24 cellular contexts compared by ENCODE assay signal in the genomic region with DNA sequence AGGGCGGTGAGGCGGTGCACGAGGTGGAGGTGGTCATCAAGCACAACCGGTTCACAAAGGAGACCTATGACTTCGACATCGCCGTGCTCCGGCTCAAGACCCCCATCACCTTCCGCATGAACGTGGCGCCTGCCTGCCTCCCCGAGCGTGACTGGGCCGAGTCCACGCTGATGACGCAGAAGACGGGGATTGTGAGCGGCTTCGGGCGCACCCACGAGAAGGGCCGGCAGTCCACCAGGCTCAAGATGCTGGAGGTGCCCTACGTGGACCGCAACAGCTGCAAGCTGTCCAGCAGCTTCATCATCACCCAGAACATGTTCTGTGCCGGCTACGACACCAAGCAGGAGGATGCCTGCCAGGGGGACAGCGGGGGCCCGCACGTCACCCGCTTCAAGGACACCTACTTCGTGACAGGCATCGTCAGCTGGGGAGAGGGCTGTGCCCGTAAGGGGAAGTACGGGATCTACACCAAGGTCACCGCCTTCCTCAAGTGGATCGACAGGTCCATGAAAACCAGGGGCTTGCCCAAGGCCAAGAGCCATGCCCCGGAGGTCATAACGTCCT. TPM values are rescaled to one million over a fixed set of nuclear protein-coding genes. Genes with fewer than 3 reads are reported as not detected.
A peak's percentile ranks its signal among the peaks of the same experiment; 100 is the strongest.
DNase-seq lines count a peak whose midpoint lies in the region; ATAC-seq, FAIRE-seq and TF ChIP-seq lines count a peak whose summit lies in the region.
"Had no signal": no experiment of that assay in that cellular context is flagged by ENCODE, and none has a peak within 500 bp of the region (broad histone marks: within the 10 kb centered on the region; RNA-seq: fewer than 3 reads in every experiment).

No MANE protein-coding gene starts in this region.

- no peak overlapping the region for H3K9ac ChIP-seq in HepG2 (ENCODE audit: insufficient read depth, low read depth, low read length)
- H3K9ac ChIP-seq: BLaER1 treated with 17β-estradiol and CSF1 and Interleukin-3, amounts not matched to agents 10 nM and 100 nM; GM23248; KMS-11 had no signal

- TF ChIP-seq POLR2A in HepG2 (IDR thresholded peaks at IDR 0.05; ENCODE audit: insufficient read depth in 1 of 2, low read depth in 2 of 2, low read length in 2 of 2) (no peak), uterus (IDR thresholded peaks at IDR 0.05) (no peak)

- no peak overlapping the region for H3K27ac Mint-ChIP-seq in activated T-cell treated with anti-CD3 and anti-CD28 coated beads, Interleukin-2, amount 50 U/mL, for 24 hours
- no peak overlapping the region for H3K27ac Mint-ChIP-seq in activated CD8-positive, alpha-beta memory T cell treated with anti-CD3 and anti-CD28 coated beads, Interleukin-2, amount 10 ng/mL, durations not matched to agents 7 days and 5 days
- H3K27ac Mint-ChIP-seq: CD8-positive, alpha-beta memory T cell had no signal

- CTCF ChIA-PET in activated CD8-positive, alpha-beta memory T cell treated with anti-CD3 and anti-CD28 coated beads, Interleukin-2, amount 10 ng/mL, durations not matched to agents 7 days and 5 days (lab: Charles Lee), result no interaction called here
- CTCF ChIA-PET in HepG2 (lab: Yijun Ruan, JAX; ENCODE audit: low intra/inter-chr PET ratio, low total read pairs), result no interaction called here

- BruUV-seq in HepG2 (replicated peaks; lab: Mats Ljungman, UMichigan), result TSS peak; percentile 68

- peak; percentile 24 for DNase-seq in activated T-cell treated with anti-CD3 and anti-CD28 coated beads, Interleukin-2, amount 50 U/mL, for 24 hours
- DNase-seq in activated T-cell treated with anti-CD3 and anti-CD28 coated beads for 4 hours (no peak), HepG2 (ENCODE audit: low spot score) (no peak), posterior vena cava (ENCODE audit: low spot score) (peak; percentile 75), uterus (no peak), NCI-H146 treated with DMSO at 0.1 percent for 48 hours (lab: John Stamatoyannopoulos, UW; ENCODE audit: unreplicated experiment) (no peak)
- peak; percentile 33 for DNase-seq in activated CD8-positive, alpha-beta memory T cell treated with anti-CD3 and anti-CD28 coated beads, Interleukin-2, amount 10 ng/mL, durations not matched to agents 7 days and 5 days
- DNase-seq: CD8-positive, alpha-beta memory T cell; GDM1; GM23248; NCI-H1048; NCI-H1436 treated with DMSO at 0.1 percent for 48 hours; NCI-H2081; NCI-H748 treated with DMSO at 0.1 percent for 48 hours; OCI-M1 had no signal

- no peak overlapping the region for H3K4me3 Mint-ChIP-seq in activated T-cell treated with anti-CD3 and anti-CD28 coated beads, Interleukin-2, amount 50 U/mL, for 24 hours
- no peak overlapping the region for H3K4me3 Mint-ChIP-seq in activated CD8-positive, alpha-beta memory T cell treated with anti-CD3 and anti-CD28 coated beads, Interleukin-2, amount 10 ng/mL, durations not matched to agents 7 days and 5 days
- H3K4me3 Mint-ChIP-seq: CD8-positive, alpha-beta memory T cell had no signal

- intact Hi-C loops in HepG2 (cut with micrococcal nuclease; ENCODE audit: unreplicated experiment) (loop anchor here (5.0 kb wide), 1 partner anchor 457 kb away; the partner anchor contains the start of gene ATP11A), posterior vena cava (cut with DNase I) (no loop called here), uterus (cut with DNase I; ENCODE audit: low total_unique reads) (no loop called here)

- no peak for TF ChIP-seq RAD21 in HepG2 (CRISPR knock-in tag; IDR thresholded peaks at IDR 0.05)

- H3K36me3 ChIP-seq in HepG2 (replicated peaks in 1 of 2; ENCODE audit: control insufficient read depth in 1 of 2, insufficient read depth in 2 of 2, low read length in 2 of 2) (peaks cover 8 to 25% of the 10 kb centered on the region in 2 experiments; a peak in 3 of 5 replicates), uterus (no peaks in the 10 kb centered on the region)
- H3K36me3 ChIP-seq: BLaER1 treated with 17β-estradiol and CSF1 and Interleukin-3, amounts not matched to agents 10 nM and 100 nM had no signal

- peaks cover 14% of the 10 kb centered on the region for H3K27me3 Mint-ChIP-seq in activated T-cell treated with anti-CD3 and anti-CD28 coated beads, Interleukin-2, amount 50 U/mL, for 24 hours
- peaks cover 20% of the 10 kb centered on the region for H3K27me3 Mint-ChIP-seq in activated CD8-positive, alpha-beta memory T cell treated with anti-CD3 and anti-CD28 coated beads, Interleukin-2, amount 10 ng/mL, durations not matched to agents 7 days and 5 days

- TF ChIP-seq EP300 in HepG2 (IDR thresholded peaks at IDR 0.05; ENCODE audit: low read depth in 2 of 2, low read length in 2 of 2), result no peak
- no peak for TF ChIP-seq EP300 in HepG2 (CRISPR knock-in tag; IDR thresholded peaks at IDR 0.05; ENCODE audit: borderline replicate concordance)

- H2AFZ ChIP-seq in HepG2 (ENCODE audit: low read length), result no peak overlapping the region
- H2AFZ ChIP-seq: GM23248 had no signal

- H3K4me2 ChIP-seq in HepG2 (ENCODE audit: low read depth, low read length), result no peak overlapping the region
- H3K4me2 ChIP-seq: BLaER1 treated with 17β-estradiol and CSF1 and Interleukin-3, amounts not matched to agents 10 nM and 100 nM; KMS-11 had no signal

- H3K27ac ChIP-seq in HepG2 (ENCODE audit: extremely low read length, insufficient read depth, low read length) (peak overlapping the region; percentile 92), uterus (no peak overlapping the region)
- H3K27ac ChIP-seq: BLaER1 treated with 17β-estradiol and CSF1 and Interleukin-3, amounts not matched to agents 10 nM and 100 nM; GM23248; KMS-11 had no signal

- no peak for ATAC-seq in activated CD8-positive, alpha-beta memory T cell treated with anti-CD3 and anti-CD28 coated beads, Interleukin-2, amount 10 ng/mL, durations not matched to agents 7 days and 5 days
- ATAC-seq in HepG2, result no peak
- no peak for ATAC-seq in HG02571 (IDR thresholded peaks at IDR 0.05; ENCODE audit: unreplicated experiment)

- TF ChIP-seq CTCF in HepG2 (CRISPR knock-in tag; IDR thresholded peaks at IDR 0.05), result no peak
- TF ChIP-seq CTCF in uterus (IDR thresholded peaks at IDR 0.05), result no peak

- no peaks in the 10 kb centered on the region for H3K27me3 ChIP-seq in HepG2 (ENCODE audit: control insufficient read depth in 1 of 2, insufficient read depth in 2 of 2, low read length in 2 of 2)
- H3K27me3 ChIP-seq in uterus, result no peaks in the 10 kb centered on the region

- H3K4me1 ChIP-seq in HepG2 (ENCODE audit: insufficient read depth, low read length) (peaks cover 49% of the 10 kb centered on the region), uterus (peaks cover 0 to 5% of the 10 kb centered on the region in 2 donors)

- 94% methylated on average over 34 of the region's 38 CpGs for WGBS in HepG2 (ENCODE audit: low lambda C conversion rate)

- H3K4me3 ChIP-seq in HepG2 (replicated peaks in 1 of 3; ENCODE audit: insufficient read depth in 1 of 3, low read depth in 2 of 3, low read length in 3 of 3), result no peak overlapping the region
- no peak overlapping the region for H3K4me3 ChIP-seq in uterus
- H3K4me3 ChIP-seq: BLaER1 treated with 17β-estradiol and CSF1 and Interleukin-3, amounts not matched to agents 10 nM and 100 nM; GM23248 had no signal

- H3K9me3 Mint-ChIP-seq in activated T-cell treated with anti-CD3 and anti-CD28 coated beads, Interleukin-2, amount 50 U/mL, for 24 hours, result no peaks in the 10 kb centered on the region
- no peaks in the 10 kb centered on the region for H3K9me3 Mint-ChIP-seq in activated CD8-positive, alpha-beta memory T cell treated with anti-CD3 and anti-CD28 coated beads, Interleukin-2, amount 10 ng/mL, durations not matched to agents 7 days and 5 days (ENCODE audit: low read depth)

- no peaks in the 10 kb centered on the region for H3K36me3 Mint-ChIP-seq in activated T-cell treated with anti-CD3 and anti-CD28 coated beads, Interleukin-2, amount 50 U/mL, for 24 hours (ENCODE audit: low read depth)
- peaks cover 3% of the 10 kb centered on the region for H3K36me3 Mint-ChIP-seq in activated CD8-positive, alpha-beta memory T cell treated with anti-CD3 and anti-CD28 coated beads, Interleukin-2, amount 10 ng/mL, durations not matched to agents 7 days and 5 days
- H3K36me3 Mint-ChIP-seq: CD8-positive, alpha-beta memory T cell had no signal

- peaks cover 32% of the 10 kb centered on the region for H3K79me2 ChIP-seq in HepG2 (ENCODE audit: insufficient read depth, low read length)

- POLR2A ChIA-PET in HepG2 (lab: Yijun Ruan, JAX), result interaction anchor here (1.3 to 3.7 kb wide), 3 partner anchors 16 to 35 kb away, joined by 3 to 33 read pairs (median 8); partner anchors contain the start of gene F10

- H3K9me3 ChIP-seq in HepG2 (ENCODE audit: low read length) (no peaks in the 10 kb centered on the region), uterus (no peaks in the 10 kb centered on the region)

- in situ Hi-C loops in HepG2 (cut with HindIII; ENCODE audit: extremely low pct_ligation_motif_present, low pct_unique_long_range_greater_than_20kb), result no loop called here

- no peak for FAIRE-seq in HepG2 (lab: Jason Lieb, UNC)
- FAIRE-seq: A204.1, GM12891, GM18507 had no signal

- no peaks in the 10 kb centered on the region for H4K20me1 ChIP-seq in HepG2 (ENCODE audit: insufficient read depth, low read length)
- H4K20me1 ChIP-seq: BLaER1 treated with 17β-estradiol and CSF1 and Interleukin-3, amounts not matched to agents 10 nM and 100 nM had no signal

- peaks cover 31% of the 10 kb centered on the region for H3K4me1 Mint-ChIP-seq in activated T-cell treated with anti-CD3 and anti-CD28 coated beads, Interleukin-2, amount 50 U/mL, for 24 hours (ENCODE audit: low read depth)
- H3K4me1 Mint-ChIP-seq in activated CD8-positive, alpha-beta memory T cell treated with anti-CD3 and anti-CD28 coated beads, Interleukin-2, amount 10 ng/mL, durations not matched to agents 7 days and 5 days, result peaks cover 13% of the 10 kb centered on the region

RNA-seq across cellular contexts. Expression of gene PROZ, which starts 9.4 kb away (rescaled TPM):
- total RNA-seq in activated CD8-positive, alpha-beta memory T cell treated with anti-CD3 and anti-CD28 coated beads, Interleukin-2, amount 10 ng/mL, durations not matched to agents 7 days and 5 days, result not detected
- 2.1 and 5.6 TPM in 2 replicates for total RNA-seq in HepG2 (2016; rRNA removed; fragmentation: Illumina TruSeq; extraction: Trizol)
- 0.20 and 0.35 TPM in 2 replicates for total RNA-seq in HepG2 (2016; cell fraction: cytosol; rRNA removed; fragmentation: Illumina TruSeq; extraction: Trizol; ENCODE audit: low read depth)
- 1.9 and 5.3 TPM in 2 replicates for total RNA-seq in HepG2 (2016; cell fraction: insoluble cytoplasmic fraction; rRNA removed; fragmentation: Illumina TruSeq; extraction: Trizol)
- total RNA-seq in HepG2 (2016; cell fraction: membrane; rRNA removed; fragmentation: Illumina TruSeq; extraction: Trizol), result 0.62 and 0.93 TPM in 2 replicates
- total RNA-seq in HepG2 (2016; cell fraction: nucleus; rRNA removed; fragmentation: Illumina TruSeq; extraction: Trizol), result 3.0 and 4.0 TPM in 2 replicates
- polyA plus RNA-seq in HepG2 (2011; rRNA removed), result 22.5 and 26.1 TPM in 2 replicates
- 14.4 and 16.0 TPM in 2 replicates for polyA plus RNA-seq in HepG2 (2011; cell fraction: cytosol; rRNA removed)
- 45.5 and 49.7 TPM in 2 replicates for polyA plus RNA-seq in HepG2 (2011; cell fraction: nucleus; rRNA removed)
- polyA plus RNA-seq in HepG2 (2012), result 12.7 and 14.1 TPM in 2 replicates
- 0.23 and 0.67 TPM in 2 replicates for polyA plus RNA-seq in HepG2 (2016; cell fraction: cytosol; fragmentation: Illumina TruSeq; extraction: Trizol; ENCODE audit: low read depth)
- polyA plus RNA-seq in HepG2 (2016; cell fraction: insoluble cytoplasmic fraction; fragmentation: Illumina TruSeq; extraction: Trizol; ENCODE audit: low read depth), result 1.6 and 2.1 TPM in 2 replicates
- 0.70 and 0.93 TPM in 2 replicates for polyA plus RNA-seq in HepG2 (2016; cell fraction: membrane; fragmentation: Illumina TruSeq; extraction: Trizol; ENCODE audit: low read depth)
- 10.7 and 11.6 TPM in 2 replicates for polyA plus RNA-seq in HepG2 (2016; cell fraction: nucleus; fragmentation: Illumina TruSeq; extraction: Trizol; ENCODE audit: insufficient read depth, low read depth)
- 5.4 TPM in 1 of 2 replicates, not detected in the other for polyA minus RNA-seq in HepG2 (2011; rRNA and poly(A)+ RNA removed; ENCODE audit: low replicate concordance)
- polyA minus RNA-seq in HepG2 (2011; cell fraction: cytosol; rRNA and poly(A)+ RNA removed), result 4.9 and 8.4 TPM in 2 replicates
- 3.1 and 4.4 TPM in 2 replicates for polyA minus RNA-seq in HepG2 (2011; cell fraction: nucleus; rRNA and poly(A)+ RNA removed)
- not detected for total RNA-seq in posterior vena cava
- not detected for total RNA-seq in uterus
- total RNA-seq: CD8-positive, alpha-beta memory T cell; GM23248; MCF 10A; NCI-H460; RPMI7951 had no signal
- polyA plus RNA-seq: CD8-positive, alpha-beta memory T cell; GM23248 had no signal

RNA-seq across cellular contexts. Expression of gene F10, which starts 26.4 kb away (rescaled TPM):
- not detected for total RNA-seq in activated CD8-positive, alpha-beta memory T cell treated with anti-CD3 and anti-CD28 coated beads, Interleukin-2, amount 10 ng/mL, durations not matched to agents 7 days and 5 days
- total RNA-seq in HepG2 (2016; rRNA removed; fragmentation: Illumina TruSeq; extraction: Trizol) (19.9 and 58.4 TPM in 2 replicates), posterior vena cava (10 to 100 TPM; 19.8 to 48.4 TPM), uterus (10 to 100 TPM in 2 of 4 donors, 1 to 10 TPM in 2; 6.8 to 56.8 (median 12.1) TPM)
- 11.2 and 12.3 TPM in 2 replicates for total RNA-seq in HepG2 (2016; cell fraction: cytosol; rRNA removed; fragmentation: Illumina TruSeq; extraction: Trizol; ENCODE audit: low read depth)
- total RNA-seq in HepG2 (2016; cell fraction: insoluble cytoplasmic fraction; rRNA removed; fragmentation: Illumina TruSeq; extraction: Trizol), result 18.9 and 61.6 TPM in 2 replicates
- 12.7 and 13.1 TPM in 2 replicates for total RNA-seq in HepG2 (2016; cell fraction: membrane; rRNA removed; fragmentation: Illumina TruSeq; extraction: Trizol)
- total RNA-seq in HepG2 (2016; cell fraction: nucleus; rRNA removed; fragmentation: Illumina TruSeq; extraction: Trizol), result 43.8 and 53.5 TPM in 2 replicates
- 237 and 317 TPM in 2 replicates for polyA plus RNA-seq in HepG2 (2011; rRNA removed)
- 277 and 280 TPM in 2 replicates for polyA plus RNA-seq in HepG2 (2011; cell fraction: cytosol; rRNA removed)
- polyA plus RNA-seq in HepG2 (2011; cell fraction: nucleus; rRNA removed), result 231 and 240 TPM in 2 replicates
- 150 and 219 TPM in 2 replicates for polyA plus RNA-seq in HepG2 (2012)
- 11.6 and 13.0 TPM in 2 replicates for polyA plus RNA-seq in HepG2 (2016; cell fraction: cytosol; fragmentation: Illumina TruSeq; extraction: Trizol; ENCODE audit: low read depth)
- 18.4 and 19.4 TPM in 2 replicates for polyA plus RNA-seq in HepG2 (2016; cell fraction: insoluble cytoplasmic fraction; fragmentation: Illumina TruSeq; extraction: Trizol; ENCODE audit: low read depth)
- polyA plus RNA-seq in HepG2 (2016; cell fraction: membrane; fragmentation: Illumina TruSeq; extraction: Trizol; ENCODE audit: low read depth), result 10.3 and 10.6 TPM in 2 replicates
- polyA plus RNA-seq in HepG2 (2016; cell fraction: nucleus; fragmentation: Illumina TruSeq; extraction: Trizol; ENCODE audit: insufficient read depth, low read depth), result 82.4 and 83.6 TPM in 2 replicates
- 117 TPM in 1 of 2 replicates, not detected in the other for polyA minus RNA-seq in HepG2 (2011; rRNA and poly(A)+ RNA removed; ENCODE audit: low replicate concordance)
- 61.5 and 79.5 TPM in 2 replicates for polyA minus RNA-seq in HepG2 (2011; cell fraction: cytosol; rRNA and poly(A)+ RNA removed)
- 44.3 and 53.6 TPM in 2 replicates for polyA minus RNA-seq in HepG2 (2011; cell fraction: nucleus; rRNA and poly(A)+ RNA removed)
- total RNA-seq: CD8-positive, alpha-beta memory T cell; MCF 10A; RPMI7951 had no signal
- polyA plus RNA-seq: CD8-positive, alpha-beta memory T cell had no signal

RNA-seq across cellular contexts. Expression of gene F7, which starts 43.4 kb away (rescaled TPM):
- total RNA-seq in activated CD8-positive, alpha-beta memory T cell treated with anti-CD3 and anti-CD28 coated beads, Interleukin-2, amount 10 ng/mL, durations not matched to agents 7 days and 5 days, result not detected
- 7.2 and 12.6 TPM in 2 replicates for total RNA-seq in HepG2 (2016; rRNA removed; fragmentation: Illumina TruSeq; extraction: Trizol)
- 0.61 and 0.71 TPM in 2 replicates for total RNA-seq in HepG2 (2016; cell fraction: cytosol; rRNA removed; fragmentation: Illumina TruSeq; extraction: Trizol; ENCODE audit: low read depth)
- total RNA-seq in HepG2 (2016; cell fraction: insoluble cytoplasmic fraction; rRNA removed; fragmentation: Illumina TruSeq; extraction: Trizol), result 6.7 and 12.9 TPM in 2 replicates
- 1.9 and 2.2 TPM in 2 replicates for total RNA-seq in HepG2 (2016; cell fraction: membrane; rRNA removed; fragmentation: Illumina TruSeq; extraction: Trizol)
- total RNA-seq in HepG2 (2016; cell fraction: nucleus; rRNA removed; fragmentation: Illumina TruSeq; extraction: Trizol), result 10.3 and 10.6 TPM in 2 replicates
- polyA plus RNA-seq in HepG2 (2011; rRNA removed), result 26.5 and 39.9 TPM in 2 replicates
- polyA plus RNA-seq in HepG2 (2011; cell fraction: cytosol; rRNA removed), result 21.7 and 26.2 TPM in 2 replicates
- polyA plus RNA-seq in HepG2 (2011; cell fraction: nucleus; rRNA removed), result 105 and 121 TPM in 2 replicates
- polyA plus RNA-seq in HepG2 (2012), result 45.9 and 52.4 TPM in 2 replicates
- 0.51 and 0.52 TPM in 2 replicates for polyA plus RNA-seq in HepG2 (2016; cell fraction: cytosol; fragmentation: Illumina TruSeq; extraction: Trizol; ENCODE audit: low read depth)
- 7.0 and 7.3 TPM in 2 replicates for polyA plus RNA-seq in HepG2 (2016; cell fraction: insoluble cytoplasmic fraction; fragmentation: Illumina TruSeq; extraction: Trizol; ENCODE audit: low read depth)
- 1.1 and 1.6 TPM in 2 replicates for polyA plus RNA-seq in HepG2 (2016; cell fraction: membrane; fragmentation: Illumina TruSeq; extraction: Trizol; ENCODE audit: low read depth)
- polyA plus RNA-seq in HepG2 (2016; cell fraction: nucleus; fragmentation: Illumina TruSeq; extraction: Trizol; ENCODE audit: insufficient read depth, low read depth), result 23.6 and 26.7 TPM in 2 replicates
- 43.0 TPM in 1 of 2 replicates, not detected in the other for polyA minus RNA-seq in HepG2 (2011; rRNA and poly(A)+ RNA removed; ENCODE audit: low replicate concordance)
- polyA minus RNA-seq in HepG2 (2011; cell fraction: cytosol; rRNA and poly(A)+ RNA removed), result 8.7 and 12.9 TPM in 2 replicates
- 14.7 and 15.7 TPM in 2 replicates for polyA minus RNA-seq in HepG2 (2011; cell fraction: nucleus; rRNA and poly(A)+ RNA removed)
- total RNA-seq in posterior vena cava, result under 1 TPM in 1 of 2 donors, not detected in 1; 0.10 TPM
- under 1 TPM in 1 of 4 donors, not detected in 3; 0.69 TPM for total RNA-seq in uterus
- total RNA-seq: GM23248, MCF 10A, RPMI7951 had no signal
- polyA plus RNA-seq: GM23248 had no signal

RNA-seq across cellular contexts. Expression of gene PCID2, which starts 59.4 kb away (rescaled TPM):
- total RNA-seq in activated CD8-positive, alpha-beta memory T cell treated with anti-CD3 and anti-CD28 coated beads, Interleukin-2, amount 10 ng/mL, durations not matched to agents 7 days and 5 days, result 10 to 100 TPM; 60.3 to 68.0 TPM
- 65.0 and 76.4 TPM in 2 replicates for total RNA-seq in HepG2 (2016; rRNA removed; fragmentation: Illumina TruSeq; extraction: Trizol)
- total RNA-seq in HepG2 (2016; cell fraction: cytosol; rRNA removed; fragmentation: Illumina TruSeq; extraction: Trizol; ENCODE audit: low read depth), result 16.3 and 17.9 TPM in 2 replicates
- 67.6 and 78.5 TPM in 2 replicates for total RNA-seq in HepG2 (2016; cell fraction: insoluble cytoplasmic fraction; rRNA removed; fragmentation: Illumina TruSeq; extraction: Trizol)
- 25.4 and 26.5 TPM in 2 replicates for total RNA-seq in HepG2 (2016; cell fraction: membrane; rRNA removed; fragmentation: Illumina TruSeq; extraction: Trizol)
- total RNA-seq in HepG2 (2016; cell fraction: nucleus; rRNA removed; fragmentation: Illumina TruSeq; extraction: Trizol), result 58.5 and 66.9 TPM in 2 replicates
- 104 and 111 TPM in 2 replicates for polyA plus RNA-seq in HepG2 (2011; rRNA removed)
- 47.7 and 57.2 TPM in 2 replicates for polyA plus RNA-seq in HepG2 (2011; cell fraction: cytosol; rRNA removed)
- 185 and 190 TPM in 2 replicates for polyA plus RNA-seq in HepG2 (2011; cell fraction: nucleus; rRNA removed)
- 56.8 and 63.4 TPM in 2 replicates for polyA plus RNA-seq in HepG2 (2012)
- polyA plus RNA-seq in HepG2 (2016; cell fraction: cytosol; fragmentation: Illumina TruSeq; extraction: Trizol; ENCODE audit: low read depth), result 9.0 and 9.1 TPM in 2 replicates
- 68.7 and 72.7 TPM in 2 replicates for polyA plus RNA-seq in HepG2 (2016; cell fraction: insoluble cytoplasmic fraction; fragmentation: Illumina TruSeq; extraction: Trizol; ENCODE audit: low read depth)
- 14.2 and 15.6 TPM in 2 replicates for polyA plus RNA-seq in HepG2 (2016; cell fraction: membrane; fragmentation: Illumina TruSeq; extraction: Trizol; ENCODE audit: low read depth)
- polyA plus RNA-seq in HepG2 (2016; cell fraction: nucleus; fragmentation: Illumina TruSeq; extraction: Trizol; ENCODE audit: insufficient read depth, low read depth), result 89.2 and 96.9 TPM in 2 replicates
- polyA minus RNA-seq in HepG2 (2011; rRNA and poly(A)+ RNA removed; ENCODE audit: low replicate concordance), result 52.5 and 174 TPM in 2 replicates
- polyA minus RNA-seq in HepG2 (2011; cell fraction: cytosol; rRNA and poly(A)+ RNA removed), result 23.5 and 34.0 TPM in 2 replicates
- 161 and 207 TPM in 2 replicates for polyA minus RNA-seq in HepG2 (2011; cell fraction: nucleus; rRNA and poly(A)+ RNA removed)
- 10 to 100 TPM; 31.4 to 32.2 TPM for total RNA-seq in posterior vena cava
- 10 to 100 TPM; 35.9 to 75.6 (median 70.7) TPM for total RNA-seq in uterus

Comparison
In these comparisons a context has a peak if more than half of its experiments do, and no peak if none do; other contexts are left out.
1. DNase-seq: peak in activated T-cell treated with anti-CD3 and anti-CD28 coated beads, Interleukin-2, amount 50 U/mL, for 24 hours (single experiment), activated CD8-positive, alpha-beta memory T cell treated with anti-CD3 and anti-CD28 coated beads, Interleukin-2, amount 10 ng/mL, durations not matched to agents 7 days and 5 days (single experiment) and posterior vena cava (single experiment); none in activated T-cell treated with anti-CD3 and anti-CD28 coated beads for 4 hours (single experiment), HepG2 (single experiment), uterus (0 of 2) and NCI-H146 treated with DMSO at 0.1 percent for 48 hours (single experiment).
2. RNA of gene F10, which starts 26.4 kb away (total RNA-seq): 11.2 to 61.6 TPM in HepG2, 19.8 to 48.4 TPM in posterior vena cava and 6.8 to 56.8 TPM in uterus; not detected in activated CD8-positive, alpha-beta memory T cell treated with anti-CD3 and anti-CD28 coated beads, Interleukin-2, amount 10 ng/mL, durations not matched to agents 7 days and 5 days; every median in the first group is over 4 times any median in the second.